ENCODE assay signal across 7 cellular contexts in the genomic region with DNA sequence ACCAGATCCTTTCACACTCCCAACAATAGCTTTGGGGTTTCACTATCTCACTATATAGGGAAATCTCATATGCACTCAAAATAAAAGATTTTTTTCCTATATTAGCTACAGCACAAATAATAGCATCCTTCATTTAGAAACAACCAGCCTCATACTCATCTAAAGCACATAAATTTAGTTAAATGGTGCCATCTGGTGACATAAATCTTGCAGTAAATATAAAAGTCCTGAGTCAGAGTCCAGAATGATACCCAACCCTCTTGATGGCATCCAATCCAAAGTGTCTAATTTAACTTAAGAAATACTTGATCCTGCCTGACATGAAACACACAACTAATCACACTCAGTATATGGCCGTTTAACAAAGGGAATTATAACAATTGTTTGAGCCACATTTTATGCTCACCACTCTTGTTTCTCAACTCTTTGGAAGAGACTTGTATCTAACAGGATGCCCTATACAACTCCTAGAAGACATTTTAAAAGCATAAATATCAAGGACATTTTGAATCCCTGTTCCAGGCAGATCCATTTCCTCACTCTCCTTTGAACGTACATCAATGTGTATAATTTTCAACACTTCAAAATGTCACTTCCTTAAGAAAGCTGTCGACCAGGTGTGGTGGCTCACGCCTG. TPM values are rescaled to one million over a fixed set of nuclear protein-coding genes. Genes with fewer than 3 reads are reported as not detected.
DNase-seq lines count a peak whose midpoint lies in the region; ATAC-seq, FAIRE-seq and TF ChIP-seq lines count a peak whose summit lies in the region.

No MANE protein-coding gene starts in this region.

- no peak overlapping the region for H3K4me3 Mint-ChIP-seq in Calu3 (ENCODE audit: low read depth, unreplicated experiment)
- H3K4me3 Mint-ChIP-seq in activated naive CD4-positive, alpha-beta T cell treated with anti-CD3 and anti-CD28 coated beads for 36 hours = no peak overlapping the region

- intact Hi-C loops in Calu3 (cut with micrococcal nuclease; ENCODE audit: unreplicated experiment) = loop anchor here (2.0 to 10.0 kb wide), 4 partner anchors 254 to 1032 kb away; no protein-coding TSS in a partner anchor
- intact Hi-C loops in activated naive CD4-positive, alpha-beta T cell treated with anti-CD3 and anti-CD28 coated beads for 36 hours (cut with micrococcal nuclease) = loop anchor here (1.0 to 10.0 kb wide), 5 partner anchors 234 to 1754 kb away; no protein-coding TSS in a partner anchor

- no peak overlapping the region for H3K9ac ChIP-seq in SK-N-MC (ENCODE audit: insufficient read length)

- TF ChIP-seq CTCF in GM12875 (IDR thresholded peaks at IDR 0.05; ENCODE audit: borderline replicate concordance, insufficient read depth, low read depth, low read length) (0 out of 2 replicates have a peak, but pooled peaks have one; percentile 5), Calu3 (IDR thresholded peaks at IDR 0.05; ENCODE audit: unreplicated experiment) (no peak)

- BruUV-seq in Calu3 (replicated peaks; lab: Mats Ljungman, UMichigan) = no TSS peak

- CTCF ChIA-PET in Calu3 (lab: Charles Lee) = interaction anchor here (1.0 kb wide), 1 partner anchor 810 kb away, joined by 3 read pairs; no protein-coding TSS in a partner anchor
- CTCF ChIA-PET in activated naive CD4-positive, alpha-beta T cell treated with anti-CD3 and anti-CD28 coated beads for 36 hours (lab: Charles Lee) = interaction anchor here (0.7 to 0.8 kb wide), 4 partner anchors 16 to 296 kb away, joined by 3 read pairs; partner anchors contain the start of gene TMEM126A

- H3K27me3 Mint-ChIP-seq in Calu3 (ENCODE audit: unreplicated experiment) = no peaks in the 10 kb centered on the region
- H3K27me3 Mint-ChIP-seq in activated naive CD4-positive, alpha-beta T cell treated with anti-CD3 and anti-CD28 coated beads for 36 hours (ENCODE audit: low read depth) = no peaks in the 10 kb centered on the region

- H3K36me3 ChIP-seq in SK-N-MC (ENCODE audit: insufficient read depth, low read length) = no peaks in the 10 kb centered on the region

- DNase-seq in HT-29 (ENCODE audit: low spot score) (peak; percentile 78), SK-N-MC (ENCODE audit: low read depth, low spot score) (peak; percentile 53), Calu3 (no peak)
- DNase-seq in activated naive CD4-positive, alpha-beta T cell treated with anti-CD3 and anti-CD28 coated beads for 36 hours = no peak

- H3K4me3 ChIP-seq in GM12875 (ENCODE audit: low read depth, low read length) (no peak overlapping the region), SK-N-MC (no peak overlapping the region)

- no peak overlapping the region for H3K27ac ChIP-seq in SK-N-MC

- ATAC-seq in HG02642 (IDR thresholded peaks at IDR 0.05; ENCODE audit: poor library complexity, unreplicated experiment) = no peak

- peak; percentile 98 for FAIRE-seq in islet of Langerhans (lab: Jason Lieb, UNC)

- H3K4me1 Mint-ChIP-seq in Calu3 (ENCODE audit: low read depth, unreplicated experiment) = no peaks in the 10 kb centered on the region
- H3K4me1 Mint-ChIP-seq in activated naive CD4-positive, alpha-beta T cell treated with anti-CD3 and anti-CD28 coated beads for 36 hours (ENCODE audit: low read depth) = no peaks in the 10 kb centered on the region

- no peak overlapping the region for H3K27ac Mint-ChIP-seq in Calu3 (ENCODE audit: unreplicated experiment)
- no peak overlapping the region for H3K27ac Mint-ChIP-seq in activated naive CD4-positive, alpha-beta T cell treated with anti-CD3 and anti-CD28 coated beads for 36 hours

- H3K9me3 Mint-ChIP-seq in Calu3 (ENCODE audit: low read depth, unreplicated experiment) = no peaks in the 10 kb centered on the region
- peaks cover 5% of the 10 kb centered on the region for H3K9me3 Mint-ChIP-seq in activated naive CD4-positive, alpha-beta T cell treated with anti-CD3 and anti-CD28 coated beads for 36 hours

- no peaks in the 10 kb centered on the region for H3K36me3 Mint-ChIP-seq in Calu3 (ENCODE audit: insufficient read depth, unreplicated experiment)
- peaks cover 3% of the 10 kb centered on the region for H3K36me3 Mint-ChIP-seq in activated naive CD4-positive, alpha-beta T cell treated with anti-CD3 and anti-CD28 coated beads for 36 hours (ENCODE audit: low read depth)

- no peaks in the 10 kb centered on the region for H3K9me3 ChIP-seq in SK-N-MC (ENCODE audit: low read depth, low read length)

RNA-seq across cellular contexts. Expression of gene DLG2, which starts 36.2 kb away (rescaled TPM):
- 0.37 and 0.86 TPM in 2 replicates for total RNA-seq in HT-29 (2014; rRNA removed; shearing (Covaris generic))
- total RNA-seq in Calu3 (2022) = 0.71 and 0.73 TPM in 2 replicates
- total RNA-seq in activated naive CD4-positive, alpha-beta T cell treated with anti-CD3 and anti-CD28 coated beads for 36 hours = 1 to 10 TPM; 3.3 to 4.6 TPM

RNA-seq across cellular contexts. Expression of gene TMEM126B, which starts 37.4 kb away (rescaled TPM):
- 54.0 and 57.9 TPM in 2 replicates for total RNA-seq in HT-29 (2014; rRNA removed; shearing (Covaris generic))
- 30.5 and 31.8 TPM in 2 replicates for total RNA-seq in Calu3 (2022)
- 10 to 100 TPM; 72.6 to 79.0 TPM for total RNA-seq in activated naive CD4-positive, alpha-beta T cell treated with anti-CD3 and anti-CD28 coated beads for 36 hours

RNA-seq across cellular contexts. Expression of gene TMEM126A, which starts 56.8 kb away (rescaled TPM):
- total RNA-seq in HT-29 (2014; rRNA removed; shearing (Covaris generic)) = 13.0 and 24.1 TPM in 2 replicates
- total RNA-seq in Calu3 (2022) = 20.9 and 22.9 TPM in 2 replicates
- total RNA-seq in activated naive CD4-positive, alpha-beta T cell treated with anti-CD3 and anti-CD28 coated beads for 36 hours = 10 to 100 TPM; 47.5 to 56.2 TPM

Comparison
In these comparisons a context has a peak if more than half of its experiments do, and no peak if none do; other contexts are left out.
1. DNase-seq: peak in HT-29 (single experiment) and SK-N-MC (single experiment); none in Calu3 (single experiment) and activated naive CD4-positive, alpha-beta T cell treated with anti-CD3 and anti-CD28 coated beads for 36 hours (single experiment).